ENCODE assay signal across 11 cellular contexts in the genomic region with DNA sequence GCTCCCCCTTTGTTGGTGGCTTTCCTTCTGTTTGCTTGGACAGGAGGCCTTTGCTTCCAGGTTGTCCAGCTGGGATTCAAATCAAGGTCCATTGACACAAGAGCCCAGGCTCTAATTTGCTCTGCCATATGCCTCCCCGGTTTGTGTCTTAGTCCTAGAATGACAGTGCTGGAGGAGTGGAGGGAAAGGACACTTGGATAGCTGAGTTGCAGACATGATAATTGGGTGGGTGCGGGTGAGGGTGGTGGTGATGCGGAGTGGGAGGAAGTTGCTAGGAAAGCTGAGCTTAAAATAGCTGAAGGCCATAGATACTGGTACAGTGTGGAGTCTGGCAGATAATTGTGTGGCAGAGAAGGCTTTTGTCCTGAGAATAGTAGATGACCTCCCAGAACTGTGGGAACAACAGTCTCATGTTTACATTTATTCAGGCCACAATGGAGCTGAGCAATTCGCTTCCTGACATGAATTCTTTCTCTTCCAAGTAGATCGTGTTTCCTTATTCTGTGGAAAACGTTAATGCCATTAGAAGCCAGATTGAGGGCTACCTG. TPM values are rescaled to one million over a fixed set of nuclear protein-coding genes. Genes with fewer than 3 reads are reported as not detected.
DNase-seq lines count a peak whose midpoint lies in the region; TF ChIP-seq lines count a peak whose summit lies in the region.
"Had no signal": no experiment of that assay in that cellular context is flagged by ENCODE, and none has a peak within 500 bp of the region (broad histone marks: within the 10 kb centered on the region; RNA-seq: fewer than 3 reads in every experiment).

No MANE protein-coding gene starts in this region.

- TF ChIP-seq CTCF in hepatocyte (IDR thresholded peaks at IDR 0.05; ENCODE audit: poor library complexity) = no peak
- TF ChIP-seq CTCF in stomach (IDR thresholded peaks at IDR 0.05) = no peak

- H3K27me3 ChIP-seq in hepatocyte = no peaks in the 10 kb centered on the region
- no peaks in the 10 kb centered on the region for H3K27me3 ChIP-seq in stomach

- peak overlapping the region; percentile 51 for H3K27ac ChIP-seq in hepatocyte
- H3K27ac ChIP-seq in stomach = peak overlapping the region; percentile 3 to 81 (median 73)

- peak overlapping the region; percentile 40 for H3K4me2 ChIP-seq in hepatocyte

- TF ChIP-seq POLR2A in stomach (IDR thresholded peaks at IDR 0.05) = no peak

- peaks cover 66% of the 10 kb centered on the region for H3K36me3 Mint-ChIP-seq in activated T-helper 2 cell treated with anti-CD3 and anti-CD28 coated beads, Interferon-gamma antibody, Interleukin-2, Interleukin-4, amounts not matched to agents 10 μg/mL and 5 μg/mL and 100 μg/mL, durations not matched to agents 14 hours and 24 hours and 36 hours (ENCODE audit: low read depth)

- H3K36me3 ChIP-seq in hepatocyte (replicated peaks; ENCODE audit: insufficient read depth, low read depth) (no peaks in the 10 kb centered on the region), stomach (peaks cover 0 to 18% (median 7%) of the 10 kb centered on the region in 4 donors)

- no peaks in the 10 kb centered on the region for H3K9me2 ChIP-seq in hepatocyte (replicated peaks; ENCODE audit: insufficient read depth)

- H3K9me3 ChIP-seq in hepatocyte (ENCODE audit: low read depth) = no peaks in the 10 kb centered on the region
- H3K9me3 ChIP-seq in stomach = peaks cover 3 to 21% (median 10%) of the 10 kb centered on the region in 4 donors

- no peak overlapping the region for H3K27ac Mint-ChIP-seq in activated T-helper 2 cell treated with anti-CD3 and anti-CD28 coated beads, Interferon-gamma antibody, Interleukin-2, Interleukin-4, amounts not matched to agents 10 μg/mL and 5 μg/mL and 100 μg/mL, durations not matched to agents 14 hours and 24 hours and 36 hours

- H3K4me1 ChIP-seq in hepatocyte (ENCODE audit: insufficient read depth) (peaks cover 42% of the 10 kb centered on the region), stomach (peaks cover 53 to 71% (median 60%) of the 10 kb centered on the region in 4 donors)

- H4K20me1 ChIP-seq in hepatocyte (ENCODE audit: insufficient read depth, poor library complexity, severe bottlenecking) = no peaks in the 10 kb centered on the region

- DNase-seq in NCI-H2171 treated with DMSO at 0.1 percent for 48 hours (lab: John Stamatoyannopoulos, UW) (peak; percentile 26), NCI-H2171 (lab: John Stamatoyannopoulos, UW) (no peak), UCSD-AML1 (lab: John Stamatoyannopoulos, UW; ENCODE audit: unreplicated experiment) (peak; percentile 21), hepatocyte (ENCODE audit: low spot score) (no peak), stomach (no peak), NCI-H1436 treated with DMSO at 0.1 percent for 48 hours (lab: John Stamatoyannopoulos, UW) (no peak)
- no peak for DNase-seq in central memory CD4-positive, alpha-beta T cell
- no peak for DNase-seq in activated T-helper 2 cell treated with anti-CD3 and anti-CD28 coated beads, Interferon-gamma antibody, Interleukin-2, Interleukin-4, amounts not matched to agents 10 μg/mL and 5 μg/mL and 100 μg/mL, durations not matched to agents 14 hours and 24 hours and 36 hours (ENCODE audit: low spot score)
- DNase-seq: H7; NK-92 treated with Interleukin-12 subunit alpha and Interleukin-12 subunit beta, amount 100 ng/mL, for 24 hours had no signal

- no peak overlapping the region for H2AFZ ChIP-seq in hepatocyte

- TF ChIP-seq EP300 in stomach (IDR thresholded peaks at IDR 0.05) = no peak

- no peak overlapping the region for H3K4me3 ChIP-seq in hepatocyte
- no peak overlapping the region for H3K4me3 ChIP-seq in stomach

- WGBS in hepatocyte (ENCODE audit: low lambda C conversion rate, missing lambda C conversion rate) = 47% methylated on average over 6 of the region's 6 CpGs
- WGBS in stomach, 5 donors = 43 to 52% (median 49%) methylated on average over 6 of the region's 6 CpGs

- H3K4me1 Mint-ChIP-seq in activated T-helper 2 cell treated with anti-CD3 and anti-CD28 coated beads, Interferon-gamma antibody, Interleukin-2, Interleukin-4, amounts not matched to agents 10 μg/mL and 5 μg/mL and 100 μg/mL, durations not matched to agents 14 hours and 24 hours and 36 hours (ENCODE audit: low read depth) = peaks cover 17% of the 10 kb centered on the region

- peaks cover 78% of the 10 kb centered on the region for H3K79me2 ChIP-seq in hepatocyte

- H3K9me3 Mint-ChIP-seq in activated T-helper 2 cell treated with anti-CD3 and anti-CD28 coated beads, Interferon-gamma antibody, Interleukin-2, Interleukin-4, amounts not matched to agents 10 μg/mL and 5 μg/mL and 100 μg/mL, durations not matched to agents 14 hours and 24 hours and 36 hours = peaks cover 37% of the 10 kb centered on the region
- H3K9me3 Mint-ChIP-seq: central memory CD8-positive, alpha-beta T cell had no signal

- no peak overlapping the region for H3K4me3 Mint-ChIP-seq in activated T-helper 2 cell treated with anti-CD3 and anti-CD28 coated beads, Interferon-gamma antibody, Interleukin-2, Interleukin-4, amounts not matched to agents 10 μg/mL and 5 μg/mL and 100 μg/mL, durations not matched to agents 14 hours and 24 hours and 36 hours (ENCODE audit: low read depth)
- H3K4me3 Mint-ChIP-seq: central memory CD8-positive, alpha-beta T cell had no signal

- intact Hi-C loops in stomach (cut with DNase I; ENCODE audit: low total_unique reads) = no loop called here
- intact Hi-C loops in activated T-helper 2 cell treated with anti-CD3 and anti-CD28 coated beads, Interferon-gamma antibody, Interleukin-2, Interleukin-4, amounts not matched to agents 10 μg/mL and 5 μg/mL and 100 μg/mL, durations not matched to agents 14 hours and 24 hours and 36 hours (cut with micrococcal nuclease) = no loop called here

- no peaks in the 10 kb centered on the region for H3K27me3 Mint-ChIP-seq in activated T-helper 2 cell treated with anti-CD3 and anti-CD28 coated beads, Interferon-gamma antibody, Interleukin-2, Interleukin-4, amounts not matched to agents 10 μg/mL and 5 μg/mL and 100 μg/mL, durations not matched to agents 14 hours and 24 hours and 36 hours (ENCODE audit: low read depth)
- H3K27me3 Mint-ChIP-seq: central memory CD8-positive, alpha-beta T cell had no signal

RNA-seq across cellular contexts. Expression of a gene that starts 23.8 kb away (rescaled TPM):
- total RNA-seq in hepatocyte = 35.3 and 52.9 TPM in 2 replicates
- 70.8 and 71.4 TPM in 2 replicates for polyA plus RNA-seq in hepatocyte
- total RNA-seq in stomach = 100 to 1,000 TPM in 1 of 5 donors, 10 to 100 TPM in 3, 1 to 10 TPM in 1; 3.2 to 106 (median 60.1) TPM
- 10 to 100 TPM; 17.0 to 39.5 (median 30.2) TPM for polyA plus RNA-seq in stomach
- total RNA-seq in activated T-helper 2 cell treated with anti-CD3 and anti-CD28 coated beads, Interferon-gamma antibody, Interleukin-2, Interleukin-4, amounts not matched to agents 10 μg/mL and 5 μg/mL and 100 μg/mL, durations not matched to agents 14 hours and 24 hours and 36 hours = 90.5 and 92.2 TPM in 2 replicates

Comparison
In these comparisons a context has a peak if more than half of its experiments do, and no peak if none do; other contexts are left out.
1. DNase-seq: peak in NCI-H2171 treated with DMSO at 0.1 percent for 48 hours (single experiment) and UCSD-AML1 (single experiment); none in NCI-H2171 (single experiment), hepatocyte (single experiment), stomach (single experiment), central memory CD4-positive, alpha-beta T cell (single experiment), activated T-helper 2 cell treated with anti-CD3 and anti-CD28 coated beads, Interferon-gamma antibody, Interleukin-2, Interleukin-4, amounts not matched to agents 10 μg/mL and 5 μg/mL and 100 μg/mL, durations not matched to agents 14 hours and 24 hours and 36 hours (single experiment) and NCI-H1436 treated with DMSO at 0.1 percent for 48 hours (single experiment).